1 cellular context compared by ENCODE assay signal in the genomic region with DNA sequence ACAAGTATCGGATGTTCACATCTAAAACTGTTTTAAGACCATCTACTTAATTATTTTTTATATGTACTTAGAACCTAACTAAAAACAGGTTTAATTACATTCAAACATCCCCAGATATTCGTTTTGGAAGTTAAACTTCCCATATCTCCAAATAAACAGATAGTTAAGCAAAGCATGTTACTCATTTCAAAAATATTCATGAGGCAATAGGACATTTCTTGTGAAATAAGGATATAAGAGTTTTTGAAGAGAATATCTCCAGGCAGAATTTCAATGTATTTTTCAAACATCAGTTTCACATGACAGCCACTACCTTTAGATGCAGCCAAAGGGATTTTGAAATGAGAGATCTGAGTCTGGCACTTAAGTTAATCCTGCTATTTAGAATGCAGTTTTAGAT.
A peak's percentile ranks its signal among the peaks of the same experiment; 100 is the strongest.
TF ChIP-seq lines count a peak whose summit lies in the region.

No MANE protein-coding gene starts in this region.

TF ChIP-seq in IMR-90, 13 proteins besides CTCF, POLR2A, EP300 and RAD21 (continued from another document):
- TF ChIP-seq NFE2L2 (IDR thresholded peaks at IDR 0.05; ENCODE audit: low read depth, low read length) (no peak), RFX5 (IDR thresholded peaks at IDR 0.05; ENCODE audit: low read depth, low read length) (no peak), MAFK (IDR thresholded peaks at IDR 0.05; ENCODE audit: low read depth, low read length) (no peak), SMC3 (IDR thresholded peaks at IDR 0.05; ENCODE audit: low read depth, low read length) (no peak), MXI1 (IDR thresholded peaks at IDR 0.05; ENCODE audit: borderline replicate concordance, low read depth, low read length) (no peak), FOS (IDR thresholded peaks at IDR 0.05; ENCODE audit: low read depth, low read length) (peak; percentile 42; the same call in 1 of the 2 replicates), RCOR1 (IDR thresholded peaks at IDR 0.05; ENCODE audit: insufficient replicate concordance, low read length) (no peak), BHLHE40 (IDR thresholded peaks at IDR 0.05; ENCODE audit: low read depth, low read length) (no peak)
- TF ChIP-seq, protein P1, sequence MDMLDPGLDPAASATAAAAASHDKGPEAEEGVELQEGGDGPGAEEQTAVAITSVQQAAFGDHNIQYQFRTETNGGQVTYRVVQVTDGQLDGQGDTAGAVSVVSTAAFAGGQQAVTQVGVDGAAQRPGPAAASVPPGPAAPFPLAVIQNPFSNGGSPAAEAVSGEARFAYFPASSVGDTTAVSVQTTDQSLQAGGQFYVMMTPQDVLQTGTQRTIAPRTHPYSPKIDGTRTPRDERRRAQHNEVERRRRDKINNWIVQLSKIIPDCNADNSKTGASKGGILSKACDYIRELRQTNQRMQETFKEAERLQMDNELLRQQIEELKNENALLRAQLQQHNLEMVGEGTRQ (IDR thresholded peaks at IDR 0.05; ENCODE audit: low read depth, low read length): no peak
